ENCODE assay signal across 15 cellular contexts in genomic region chr3:99505200-99505599, GRCh38.
DNase-seq lines count a peak whose midpoint lies in the region; ATAC-seq and TF ChIP-seq lines count a peak whose summit lies in the region.
"Had no signal": no experiment of that assay in that cellular context is flagged by ENCODE, and none has a peak within 500 bp of the region (broad histone marks: within the 10 kb centered on the region; RNA-seq: fewer than 3 reads in every experiment).

No MANE protein-coding gene starts in this region.

- H3K4me3 ChIP-seq in choroid plexus epithelial cell (ENCODE audit: low read depth, low read length) (no peak overlapping the region), MM.1S (ENCODE audit: low read length) (no peak overlapping the region)
- H3K4me3 ChIP-seq: upper lobe of left lung had no signal

- intact Hi-C loops in CD14-positive monocyte (cut with micrococcal nuclease) = no loop called here

- no peaks in the 10 kb centered on the region for H3K4me1 ChIP-seq in MM.1S (ENCODE audit: low read length)
- H3K4me1 ChIP-seq: Caco-2 had no signal

- ATAC-seq in GM21390 (IDR thresholded peaks at IDR 0.05; ENCODE audit: unreplicated experiment) = peak; percentile 47
- peak; percentile 50 for ATAC-seq in HG03354 (IDR thresholded peaks at IDR 0.05; ENCODE audit: poor library complexity, severe bottlenecking, unreplicated experiment)
- ATAC-seq in HG03521 (IDR thresholded peaks at IDR 0.05; ENCODE audit: unreplicated experiment) = no peak

- peak overlapping the region in 5 of 7 donors; percentile 87 to 96 (median 92) for H3K27ac Mint-ChIP-seq in CD14-positive monocyte

- no peaks in the 10 kb centered on the region for H3K79me2 ChIP-seq in MM.1S (ENCODE audit: low read length)

- H3K9ac ChIP-seq in MM.1S (ENCODE audit: low read length) = no peak overlapping the region

- no peaks in the 10 kb centered on the region for H3K9me3 ChIP-seq in MM.1S (replicated peaks; ENCODE audit: insufficient read depth, low read length)
- H3K9me3 ChIP-seq: Caco-2, upper lobe of left lung had no signal

- H3K9me2 ChIP-seq in MM.1S (replicated peaks; ENCODE audit: insufficient read depth, low read length) = no peaks in the 10 kb centered on the region

- H4K20me1 ChIP-seq in MM.1S (ENCODE audit: insufficient read depth, low read length) = no peaks in the 10 kb centered on the region

- H3K27ac ChIP-seq in MM.1S (ENCODE audit: low read length) = no peak overlapping the region
- H3K27ac ChIP-seq: upper lobe of left lung had no signal

- no peaks in the 10 kb centered on the region for H3K36me3 Mint-ChIP-seq in CD14-positive monocyte

- no peak overlapping the region for H3K4me2 ChIP-seq in MM.1S (ENCODE audit: low read depth, low read length)

- peaks cover 0 to 2% (median 1%) of the 10 kb centered on the region in 3 donors for H3K27me3 Mint-ChIP-seq in CD14-positive monocyte (ENCODE audit: low read depth in 3 of 3)

- H2AFZ ChIP-seq in MM.1S (ENCODE audit: low read length) = no peak overlapping the region

- peaks cover 5% of the 10 kb centered on the region for H3K4me1 Mint-ChIP-seq in CD14-positive monocyte

- peaks cover 0 to 3% (median 0%) of the 10 kb centered on the region in 7 donors for H3K9me3 Mint-ChIP-seq in CD14-positive monocyte
- H3K9me3 Mint-ChIP-seq: activated T-helper 2 cell treated with anti-CD3 and anti-CD28 coated beads, Interferon-gamma antibody, Interleukin-2, Interleukin-4, amounts not matched to agents 10 μg/mL and 5 μg/mL and 100 μg/mL, durations not matched to agents 14 hours and 24 hours and 36 hours had no signal

- H3K27me3 ChIP-seq in MM.1S (replicated peaks; ENCODE audit: insufficient read depth, low read length) = no peaks in the 10 kb centered on the region
- H3K27me3 ChIP-seq: upper lobe of left lung had no signal

- DNase-seq in CD14-positive monocyte (ENCODE audit: low spot score) = no peak
- peak; percentile 50 for DNase-seq in choroid plexus epithelial cell (ENCODE audit: low read depth)
- DNase-seq in MM.1S = no peak
- no peak for DNase-seq in SW 1271 (lab: John Stamatoyannopoulos, UW)
- DNase-seq in stimulated activated CD4-positive, alpha-beta T cell treated with anti-CD3 and anti-CD28 coated beads, Interleukin-4, amount 100 ng/mL, for 4 hours = no peak
- DNase-seq: Caco-2, KG1, NCI-H187, NCI-H69, posterior cingulate gyrus had no signal

- no peaks in the 10 kb centered on the region for H3F3A ChIP-seq in MM.1S (ENCODE audit: insufficient read depth, low read length)

- TF ChIP-seq CTCF in CD14-positive monocyte (IDR thresholded peaks at IDR 0.05) = no peak
- TF ChIP-seq CTCF in choroid plexus epithelial cell (conservative IDR thresholded peaks at IDR 0.05; ENCODE audit: low read depth, low read length) = no peak
- no peak for TF ChIP-seq CTCF in MM.1S (IDR thresholded peaks at IDR 0.05; ENCODE audit: low read length)

- no peaks in the 10 kb centered on the region for H3K36me3 ChIP-seq in MM.1S (replicated peaks; ENCODE audit: insufficient read depth, low read length)
- H3K36me3 ChIP-seq: upper lobe of left lung had no signal

- no peak overlapping the region for H3K4me3 Mint-ChIP-seq in CD14-positive monocyte
